8 cellular contexts compared by ENCODE assay signal in the genomic region with DNA sequence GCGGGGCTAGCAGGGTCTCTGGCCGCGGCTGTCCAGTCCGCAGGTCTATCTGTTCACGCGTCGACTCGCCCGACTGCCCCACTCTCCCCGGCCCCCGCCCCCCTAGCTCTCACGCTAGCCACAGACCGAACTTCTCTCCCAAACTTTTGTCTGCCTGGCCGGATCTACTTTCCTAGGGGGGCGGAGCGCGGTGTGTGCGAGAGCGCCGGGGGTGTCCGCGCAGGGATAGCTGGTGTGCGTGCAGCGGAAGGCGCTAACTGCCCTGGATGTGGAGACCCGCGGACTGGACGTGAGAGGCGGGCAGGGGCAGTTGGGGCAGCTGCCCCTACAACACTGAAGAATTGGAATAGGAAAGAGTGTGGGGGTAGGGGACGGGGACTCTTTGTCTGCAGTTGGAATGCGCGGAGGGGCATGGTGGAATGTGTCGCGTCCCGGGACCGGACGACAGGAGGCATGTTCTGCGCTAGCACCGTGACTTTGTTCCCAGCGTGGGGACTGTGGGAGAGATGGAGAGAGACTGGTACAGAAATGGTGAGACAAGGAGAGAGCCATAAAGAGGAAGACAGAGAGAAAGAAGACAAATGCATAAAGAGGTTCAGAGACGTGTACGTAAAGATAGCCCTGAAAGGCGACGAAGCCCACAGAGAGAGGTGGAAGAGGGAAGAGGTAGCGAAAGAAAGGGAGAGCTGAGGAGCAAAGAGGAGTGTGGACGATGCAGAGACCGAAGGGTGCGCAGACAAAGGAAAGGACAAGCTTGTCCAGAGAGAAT. TPM values are rescaled to one million over a fixed set of nuclear protein-coding genes. Genes with fewer than 3 reads are reported as not detected.
DNase-seq lines count a peak whose midpoint lies in the region; ATAC-seq and TF ChIP-seq lines count a peak whose summit lies in the region.

A gene (minus strand): TSS at position 75 of the 769 bp plus-strand sequence. CDS start 285 bp downstream, outside the sequence.

- peak within 1 kb of the TSS; percentile 78; the same call in 2 of the 3 replicates for H2BK15ac ChIP-seq in IMR-90 (ENCODE audit: low read depth, low read length)

- H3K27me3 ChIP-seq in GM06990 (replicated peaks; ENCODE audit: control insufficient read depth, insufficient read depth, low read length), result no peaks in the 10 kb centered on the region
- no peaks in the 10 kb centered on the region for H3K27me3 ChIP-seq in IMR-90 (ENCODE audit: control insufficient read depth, insufficient read depth, low read length)
- H3K27me3 ChIP-seq in thoracic aorta (replicated peaks; ENCODE audit: insufficient read depth), result no peaks in the 10 kb centered on the region

- dilution Hi-C loops in IMR-90 (cut with HindIII; ENCODE audit: low sequenced_read_pairs, unreplicated experiment), result no loop called here

- peak; percentile 70 for TF ChIP-seq POLR2A in IMR-90 (IDR thresholded peaks at IDR 0.05; ENCODE audit: low read depth, low read length)

- peak within 1 kb of the TSS; percentile 92 for H2BK120ac ChIP-seq in IMR-90 (ENCODE audit: low read depth, low read length)

- H3K4ac ChIP-seq in IMR-90 (ENCODE audit: low read depth, low read length), result peak within 1 kb of the TSS; percentile 98

- H3K36me3 Mint-ChIP-seq in activated naive CD4-positive, alpha-beta T cell treated with anti-CD3 and anti-CD28 coated beads, Interleukin-2, amount 50 U/mL, for 72 hours, result no peaks in the 10 kb centered on the region
- peaks cover 5% of the 10 kb centered on the region for H3K36me3 Mint-ChIP-seq in osteocyte (ENCODE audit: unreplicated experiment)

- in situ Hi-C loops in IMR-90 (cut with MboI; ENCODE audit: low sequenced_read_pairs), result no loop called here

- 0 out of 2 replicates have a peak, but pooled peaks have one; percentile 5 for TF ChIP-seq RAD21 in IMR-90 (IDR thresholded peaks at IDR 0.05; ENCODE audit: low read length)

- DNase-seq in GM06990 (ENCODE audit: extremely low read depth, insufficient read length), result peak; percentile 82
- DNase-seq in IMR-90, result peak; percentile 92
- DNase-seq in SKM-1 (lab: John Stamatoyannopoulos, UW; ENCODE audit: unreplicated experiment), result peak; percentile 42
- DNase-seq in activated naive CD4-positive, alpha-beta T cell treated with anti-CD3 and anti-CD28 coated beads, Interleukin-2, amount 50 U/mL, for 72 hours (ENCODE audit: low spot score in 2 of 2), result peak; percentile 63 to 76
- DNase-seq in head of caudate nucleus, result peak in 41 of 42 donors; percentile 24 to 78 (median 62)
- peak; percentile 95 for DNase-seq in osteocyte (ENCODE audit: extremely low spot score, unreplicated experiment)
- DNase-seq in thoracic aorta (ENCODE audit: low spot score), result peak; percentile 64

- H2BK20ac ChIP-seq in IMR-90 (ENCODE audit: low read depth, low read length), result peak within 1 kb of the TSS; percentile 66

- peak within 1 kb of the TSS; percentile 90 for H4K5ac ChIP-seq in IMR-90 (ENCODE audit: low read depth, low read length)

- H3K27me3 Mint-ChIP-seq in osteocyte (ENCODE audit: unreplicated experiment), result no peaks in the 10 kb centered on the region

- peaks cover 5% of the 10 kb centered on the region; the same call in 1 of the 2 replicates for H3K9me1 ChIP-seq in IMR-90 (ENCODE audit: insufficient read depth, low read length)

- BruUV-seq in IMR-90 (replicated peaks; lab: Mats Ljungman, UMichigan), result no TSS peak

- peak within 1 kb of the TSS; percentile 96 for H3K4me2 ChIP-seq in IMR-90 (ENCODE audit: low read depth, low read length)

- peaks cover 21% of the 10 kb centered on the region for H3K4me1 ChIP-seq in IMR-90 (ENCODE audit: control insufficient read depth, insufficient read depth, low read length)
- H3K4me1 ChIP-seq in thoracic aorta (ENCODE audit: control insufficient read depth in 1 of 2, low read depth in 2 of 2), result peaks cover 29 to 40% of the 10 kb centered on the region in 2 donors

- POLR2A ChIA-PET in IMR-90 (lab: Charles Lee; ENCODE audit: unreplicated experiment), result interaction anchor here (0.6 to 2.4 kb wide), 5 partner anchors 9 to 394 kb away, joined by 3 to 10 read pairs (median 5); no protein-coding TSS in a partner anchor

- peak within 1 kb of the TSS; percentile 97 for H2AFZ ChIP-seq in IMR-90 (replicated peaks; ENCODE audit: low read length, poor library complexity)

- CTCF ChIA-PET in IMR-90 (lab: Yijun Ruan, JAX), result interaction anchor here (1.1 to 1.9 kb wide), 3 partner anchors 10 to 160 kb away, joined by 3 to 7 read pairs (median 4); a partner anchor contains a TSS

- peak within 1 kb of the TSS; percentile 98 for H3K56ac ChIP-seq in IMR-90 (ENCODE audit: extremely low read depth, insufficient read depth, low read length)

- H3K9me3 ChIP-seq in IMR-90 (ENCODE audit: control insufficient read depth, insufficient read depth, low read length) (no peaks in the 10 kb centered on the region), thoracic aorta (no peaks in the 10 kb centered on the region)

- peak within 1 kb of the TSS; percentile 90 for H3K9ac ChIP-seq in IMR-90 (ENCODE audit: low read depth, low read length)

- H3K9me3 Mint-ChIP-seq in activated naive CD4-positive, alpha-beta T cell treated with anti-CD3 and anti-CD28 coated beads, Interleukin-2, amount 50 U/mL, for 72 hours, result no peaks in the 10 kb centered on the region
- no peaks in the 10 kb centered on the region for H3K9me3 Mint-ChIP-seq in osteocyte (ENCODE audit: unreplicated experiment)

- H2AK5ac ChIP-seq in IMR-90 (ENCODE audit: low read depth, low read length), result peak within 1 kb of the TSS; percentile 88

- WGBS in IMR-90 (ENCODE audit: extremely low coverage in 2 of 2, insufficient read length in 1 of 2), 2 experiments, result 2% methylated on average over 14 of the region's 48 CpGs; no CpG with 5 or more reads in 1 of the 2 experiments

- peak; percentile 50 for ATAC-seq in IMR-90 (ENCODE audit: low read depth)
- ATAC-seq in activated naive CD4-positive, alpha-beta T cell treated with anti-CD3 and anti-CD28 coated beads, Interleukin-2, amount 50 U/mL, for 72 hours, result peak; percentile 70 to 84
- peak; percentile 60 for ATAC-seq in thoracic aorta (ENCODE audit: insufficient number of reproducible peaks, low FRiP score, low read depth)
- no peak for ATAC-seq in HG03175 (IDR thresholded peaks at IDR 0.05; ENCODE audit: unreplicated experiment)

- peak within 1 kb of the TSS; percentile 98 for H2BK5ac ChIP-seq in IMR-90 (ENCODE audit: low read depth, low read length, poor library complexity, severe bottlenecking)

- H3K4me1 Mint-ChIP-seq in osteocyte (ENCODE audit: unreplicated experiment), result peaks cover 33% of the 10 kb centered on the region

- H4K91ac ChIP-seq in IMR-90 (ENCODE audit: insufficient read depth, low read depth, low read length), result peak within 1 kb of the TSS; percentile 93

- H3K4me3 Mint-ChIP-seq in osteocyte (ENCODE audit: unreplicated experiment), result no peak within 1 kb of the TSS

- peak within 1 kb of the TSS; percentile 98 for H2AK9ac ChIP-seq in IMR-90 (replicated peaks; ENCODE audit: low read depth, low read length, poor library complexity)

- H3K27ac ChIP-seq in IMR-90 (ENCODE audit: insufficient read depth, low read length) (peak within 1 kb of the TSS; percentile 99), thoracic aorta (peak within 1 kb of the TSS; percentile 78 to 93)

- peaks cover 11 to 45% of the 10 kb centered on the region in 2 experiments; a peak in 3 of 4 replicates for H3K79me1 ChIP-seq in IMR-90 (ENCODE audit: low read depth in 1 of 2, low read length in 2 of 2)

- peak within 1 kb of the TSS; percentile 92 for H3K18ac ChIP-seq in IMR-90 (ENCODE audit: low read depth, low read length)

- H4K8ac ChIP-seq in IMR-90 (ENCODE audit: low read depth in 2 of 2, low read length in 2 of 2), result peak within 1 kb of the TSS; percentile 89 to 94

- peaks cover 12% of the 10 kb centered on the region for H4K20me1 ChIP-seq in IMR-90 (ENCODE audit: insufficient read depth, low read length)

- peak within 1 kb of the TSS; percentile 98 for H3K23ac ChIP-seq in IMR-90 (ENCODE audit: low read depth, low read length)

- H3K27ac Mint-ChIP-seq in activated naive CD4-positive, alpha-beta T cell treated with anti-CD3 and anti-CD28 coated beads, Interleukin-2, amount 50 U/mL, for 72 hours, result no peak within 1 kb of the TSS
- H3K27ac Mint-ChIP-seq in osteocyte (ENCODE audit: unreplicated experiment), result peak within 1 kb of the TSS; percentile 83

- no peak for TF ChIP-seq CTCF in GM06990 (IDR thresholded peaks at IDR 0.05; ENCODE audit: insufficient read depth, low read length, poor library complexity, severe bottlenecking)
- no peak; the same call in 1 of the 2 replicates for TF ChIP-seq CTCF in IMR-90 (conservative IDR thresholded peaks at IDR 0.05; ENCODE audit: low read depth, low read length)
- TF ChIP-seq CTCF in osteocyte (IDR thresholded peaks at IDR 0.05), result no peak
- no peak for TF ChIP-seq CTCF in thoracic aorta (IDR thresholded peaks at IDR 0.05)

- H3K36me3 ChIP-seq in GM06990 (ENCODE audit: control insufficient read depth, insufficient read depth, low read length), result no peaks in the 10 kb centered on the region
- H3K36me3 ChIP-seq in IMR-90 (ENCODE audit: control insufficient read depth, insufficient read depth, low read length), result peaks cover 11% of the 10 kb centered on the region
- H3K36me3 ChIP-seq in thoracic aorta, result no peaks in the 10 kb centered on the region

- H3K4me3 ChIP-seq in GM06990 (replicated peaks; ENCODE audit: low read depth, low read length) (peak within 1 kb of the TSS; percentile 76), IMR-90 (ENCODE audit: insufficient read depth, low read depth, low read length) (peak within 1 kb of the TSS; percentile 87), thoracic aorta (peak within 1 kb of the TSS; percentile 95)

- intact Hi-C loops in IMR-90 (cut with micrococcal nuclease) (loop anchor here (1.0 to 10.0 kb wide), 8 partner anchors 9 to 595 kb away; a partner anchor contains a TSS), head of caudate nucleus (cut with DNase I) (loop anchor here (10.0 kb wide), 1 partner anchor 48 kb away; no protein-coding TSS in a partner anchor)

- peak within 1 kb of the TSS; percentile 97 for H3K14ac ChIP-seq in IMR-90 (replicated peaks; ENCODE audit: low read depth, low read length)

TF ChIP-seq in IMR-90, 13 proteins besides CTCF, POLR2A, EP300 and RAD21 (continues in another document):
- TF ChIP-seq, protein P1, sequence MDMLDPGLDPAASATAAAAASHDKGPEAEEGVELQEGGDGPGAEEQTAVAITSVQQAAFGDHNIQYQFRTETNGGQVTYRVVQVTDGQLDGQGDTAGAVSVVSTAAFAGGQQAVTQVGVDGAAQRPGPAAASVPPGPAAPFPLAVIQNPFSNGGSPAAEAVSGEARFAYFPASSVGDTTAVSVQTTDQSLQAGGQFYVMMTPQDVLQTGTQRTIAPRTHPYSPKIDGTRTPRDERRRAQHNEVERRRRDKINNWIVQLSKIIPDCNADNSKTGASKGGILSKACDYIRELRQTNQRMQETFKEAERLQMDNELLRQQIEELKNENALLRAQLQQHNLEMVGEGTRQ (IDR thresholded peaks at IDR 0.05; ENCODE audit: low read depth, low read length), result no peak

RNA-seq across cellular contexts. Expression of the gene that starts here (rescaled TPM):
- total RNA-seq in IMR-90 (2012; rRNA removed) (57.2 and 67.6 TPM in 2 replicates), osteocyte (111 and 115 TPM in 2 replicates), thoracic aorta (10 to 100 TPM in 1 of 2 donors, 1 to 10 TPM in 1; 9.7 to 35.3 TPM)
- 46.3 and 46.4 TPM in 2 replicates for polyA plus RNA-seq in IMR-90 (2012; rRNA removed)
- polyA plus RNA-seq in IMR-90 (2012; cell fraction: cytosol; rRNA removed), result 31.5 and 33.3 TPM in 2 replicates
- 56.1 and 57.4 TPM in 2 replicates for polyA plus RNA-seq in IMR-90 (2012; cell fraction: nucleus; rRNA removed; ENCODE audit: low replicate concordance)
- total RNA-seq in activated naive CD4-positive, alpha-beta T cell treated with anti-CD3 and anti-CD28 coated beads, Interleukin-2, amount 50 U/mL, for 72 hours, result 1 to 10 TPM; 1.5 to 3.8 TPM

Comparison
In these comparisons a context has a peak if more than half of its experiments do, and no peak if none do; other contexts are left out.
1. DNase-seq: peak in every context shown above with its lines; median percentile 95 in osteocyte; 92 in IMR-90; 82 in GM06990; 70 in activated naive CD4-positive, alpha-beta T cell treated with anti-CD3 and anti-CD28 coated beads, Interleukin-2, amount 50 U/mL, for 72 hours; 64 in thoracic aorta; 62 in head of caudate nucleus; 42 in SKM-1.